In the genomic region with DNA sequence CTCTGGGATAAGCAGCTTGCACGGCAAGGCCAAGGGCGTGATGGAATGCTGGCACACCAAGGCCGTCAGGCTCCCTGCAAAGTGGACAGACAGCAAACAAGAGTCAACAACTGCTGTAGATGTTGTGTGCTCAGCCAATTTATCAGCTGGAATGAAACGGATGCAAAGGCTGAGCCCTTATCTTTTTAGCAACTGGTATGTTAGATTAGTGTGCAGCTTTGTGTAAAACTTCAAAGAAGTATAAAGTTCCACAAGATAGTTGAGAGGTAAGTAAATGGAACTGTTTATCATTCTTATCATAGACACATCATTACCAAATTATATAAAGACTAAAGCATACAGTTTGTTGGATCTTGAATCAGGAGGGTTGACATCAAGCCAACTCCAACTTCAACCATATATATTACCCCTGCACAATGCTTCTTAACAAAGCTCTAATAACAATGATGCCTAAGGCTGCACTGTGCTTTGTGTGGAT, we compare ENCODE assay signal across 15 cellular contexts.
DNase-seq lines count a peak whose midpoint lies in the region; ATAC-seq and TF ChIP-seq lines count a peak whose summit lies in the region.
"Had no signal": no experiment of that assay in that cellular context is flagged by ENCODE, and none has a peak within 500 bp of the region (broad histone marks: within the 10 kb centered on the region; RNA-seq: fewer than 3 reads in every experiment).

No MANE protein-coding gene starts in this region.

- H3K9me3 ChIP-seq in left ventricle myocardium inferior (replicated peaks) (no peaks in the 10 kb centered on the region), colonic mucosa (no peaks in the 10 kb centered on the region), HAP-1 (no peaks in the 10 kb centered on the region)

- TF ChIP-seq CTCF in left ventricle myocardium inferior (IDR thresholded peaks at IDR 0.05; ENCODE audit: borderline replicate concordance) (no peak), colonic mucosa (IDR thresholded peaks at IDR 0.05) (no peak), neural crest cell (conservative IDR thresholded peaks at IDR 0.05) (no peak)

- H3K4me3 ChIP-seq in left ventricle myocardium inferior, result no peak overlapping the region
- H3K4me3 ChIP-seq in colonic mucosa, result no peak overlapping the region
- H3K4me3 ChIP-seq in HAP-1, result no peak overlapping the region

- peaks cover 54% of the 10 kb centered on the region for H3K36me3 ChIP-seq in left ventricle myocardium inferior
- no peaks in the 10 kb centered on the region for H3K36me3 ChIP-seq in colonic mucosa
- peaks cover 75% of the 10 kb centered on the region for H3K36me3 ChIP-seq in HAP-1 (replicated peaks)

- H3K27ac ChIP-seq in left ventricle myocardium inferior (replicated peaks) (peak overlapping the region; percentile 75), colonic mucosa (no peak overlapping the region)

- H3K27me3 ChIP-seq in left ventricle myocardium inferior (ENCODE audit: low read depth) (no peaks in the 10 kb centered on the region), colonic mucosa (no peaks in the 10 kb centered on the region), HAP-1 (ENCODE audit: low read depth) (no peaks in the 10 kb centered on the region)

- H3K27ac Mint-ChIP-seq in neural crest cell (ENCODE audit: unreplicated experiment) (peak overlapping the region; percentile 84), immature natural killer cell (no peak overlapping the region)
- H3K27ac Mint-ChIP-seq: effector memory CD8-positive, alpha-beta T cell had no signal

- intact Hi-C loops in left ventricle myocardium inferior (cut with micrococcal nuclease) (no loop called here), Right ventricle myocardium inferior (cut with DNase I) (loop anchor here (5.0 kb wide), 1 partner anchor 34 kb away; no protein-coding TSS in a partner anchor), colonic mucosa (cut with DNase I) (no loop called here)

- H3K27me3 Mint-ChIP-seq in neural crest cell (ENCODE audit: low read depth) (no peaks in the 10 kb centered on the region), immature natural killer cell (ENCODE audit: low read depth in 3 of 3) (peaks cover 2 to 6% (median 3%) of the 10 kb centered on the region in 3 donors)
- H3K27me3 Mint-ChIP-seq: effector memory CD8-positive, alpha-beta T cell had no signal

- peaks cover 42% of the 10 kb centered on the region for H3K36me3 Mint-ChIP-seq in neural crest cell (ENCODE audit: low read depth)
- no peaks in the 10 kb centered on the region for H3K36me3 Mint-ChIP-seq in immature natural killer cell

- H3K4me1 Mint-ChIP-seq in neural crest cell (no peaks in the 10 kb centered on the region), immature natural killer cell (no peaks in the 10 kb centered on the region)

- in situ Hi-C loops in HAP-1 (cut with MboI; ENCODE audit: low sequenced_read_pairs), result no loop called here

- DNase-seq in left ventricle myocardium inferior (no peak), Right ventricle myocardium inferior (ENCODE audit: missing footprints) (no peak), colonic mucosa (peak; percentile 23), neural crest cell (ENCODE audit: low read depth, low spot score) (no peak), HAP-1 (ENCODE audit: low spot score in 2 of 2) (no peak), immature natural killer cell (no peak), SHP77 (lab: John Stamatoyannopoulos, UW) (no peak), glomerular visceral epithelial cell (ENCODE audit: extremely low spot score) (no peak)
- DNase-seq: activated CD4-positive, CD25-positive, alpha-beta regulatory T cell; activated naive CD4-positive, alpha-beta T cell treated with Interleukin-2 at 50 U/mL for 16 hours; effector memory CD8-positive, alpha-beta T cell; islet precursor cell; NCI-H1436; retina; stimulated activated CD4-positive, alpha-beta T cell treated with anti-CD3 and anti-CD28 coated beads, Interleukin-4, amount 100 ng/mL, for 24 hours had no signal

- H3K4me1 ChIP-seq in left ventricle myocardium inferior (peaks cover 65% of the 10 kb centered on the region), colonic mucosa (no peaks in the 10 kb centered on the region), HAP-1 (peaks cover 13% of the 10 kb centered on the region)

- no peaks in the 10 kb centered on the region for H3K9me3 Mint-ChIP-seq in neural crest cell
- H3K9me3 Mint-ChIP-seq in immature natural killer cell, result no peaks in the 10 kb centered on the region
- H3K9me3 Mint-ChIP-seq: effector memory CD8-positive, alpha-beta T cell had no signal

- no peak overlapping the region for H3K9ac ChIP-seq in colonic mucosa (ENCODE audit: low read depth in 2 of 2, low read length in 2 of 2)

- ATAC-seq in Right ventricle myocardium inferior, result no peak
- ATAC-seq: effector memory CD8-positive, alpha-beta T cell had no signal

- H3K4me3 Mint-ChIP-seq in neural crest cell (no peak overlapping the region), immature natural killer cell (no peak overlapping the region)
- H3K4me3 Mint-ChIP-seq: effector memory CD8-positive, alpha-beta T cell had no signal
